In genomic region chr4:148163011-148163410, GRCh38 we compare ENCODE assay signal across 18 cellular contexts.
"Had no signal": no experiment of that assay in that cellular context is flagged by ENCODE, and none has a peak within 500 bp of the region (broad histone marks: within the 10 kb centered on the region; RNA-seq: fewer than 3 reads in every experiment).

No MANE protein-coding gene starts in this region.

- H3K27ac ChIP-seq: upper lobe of left lung had no signal

- H3K9me3 ChIP-seq: colonic mucosa, upper lobe of left lung had no signal

- H3K4me1 ChIP-seq: colonic mucosa had no signal

- H3K4me1 Mint-ChIP-seq: activated B cell treated with CpG ODN at 0.5 μM for 24 hours; activated CD4-positive, alpha-beta memory T cell treated with anti-CD3 and anti-CD28 coated beads, Interleukin-2, amount 10 ng/mL, durations not matched to agents 7 days and 5 days; activated CD8-positive, alpha-beta memory T cell treated with anti-CD3 and anti-CD28 coated beads, Interleukin-2, amount 10 ng/mL, durations not matched to agents 7 days and 5 days; central memory CD8-positive, alpha-beta T cell had no signal

- ATAC-seq: activated CD8-positive, alpha-beta memory T cell treated with anti-CD3 and anti-CD28 coated beads, Interleukin-2, amount 10 ng/mL, durations not matched to agents 7 days and 5 days; activated T-helper 17 cell treated with anti-CD3 and anti-CD28 coated beads, Interleukin-2, amount 50 U/mL, for 72 hours; esophagus mucosa; natural killer cell treated with Interleukin-12 subunit alpha and Interleukin-12 subunit beta and Interleukin-15 and Interleukin-18, amount 100 ng/mL, for 72 hours; stimulated activated naive CD8-positive, alpha-beta T cell treated with anti-CD3 and anti-CD28 coated beads, Interleukin-15, Interleukin-2, amounts not matched to agents 100 U/mL and 50 U/mL, for 24 hours had no signal

- H3K36me3 ChIP-seq: colonic mucosa, upper lobe of left lung had no signal

- H3K27me3 Mint-ChIP-seq: activated B cell treated with CpG ODN at 0.5 μM for 24 hours; activated CD4-positive, alpha-beta memory T cell treated with anti-CD3 and anti-CD28 coated beads, Interleukin-2, amount 10 ng/mL, durations not matched to agents 7 days and 5 days; activated CD8-positive, alpha-beta memory T cell treated with anti-CD3 and anti-CD28 coated beads, Interleukin-2, amount 10 ng/mL, durations not matched to agents 7 days and 5 days; activated naive CD8-positive, alpha-beta T cell treated with anti-CD3 and anti-CD28 coated beads for 36 hours; activated T-helper 17 cell treated with anti-CD3 and anti-CD28 coated beads, Interleukin-2, amount 50 U/mL, for 72 hours; central memory CD8-positive, alpha-beta T cell; natural killer cell treated with Interleukin-12 subunit alpha and Interleukin-12 subunit beta and Interleukin-15 and Interleukin-18, amount 100 ng/mL, for 72 hours had no signal

- H3K4me3 Mint-ChIP-seq: activated B cell treated with CpG ODN at 0.5 μM for 24 hours; activated CD4-positive, alpha-beta memory T cell treated with anti-CD3 and anti-CD28 coated beads, Interleukin-2, amount 10 ng/mL, durations not matched to agents 7 days and 5 days; activated CD8-positive, alpha-beta memory T cell treated with anti-CD3 and anti-CD28 coated beads, Interleukin-2, amount 10 ng/mL, durations not matched to agents 7 days and 5 days; activated naive CD8-positive, alpha-beta T cell treated with anti-CD3 and anti-CD28 coated beads for 36 hours; activated T-helper 17 cell treated with anti-CD3 and anti-CD28 coated beads, Interleukin-2, amount 50 U/mL, for 72 hours; brain; central memory CD8-positive, alpha-beta T cell; natural killer cell treated with Interleukin-12 subunit alpha and Interleukin-12 subunit beta and Interleukin-15 and Interleukin-18, amount 100 ng/mL, for 72 hours; T-helper 2 cell treated with Interferon-gamma antibody and Interleukin-4, amounts not matched to agents 5 μg/mL and 100 μg/mL, for 36 hours had no signal

- H3K9me3 Mint-ChIP-seq: activated B cell treated with CpG ODN at 0.5 μM for 24 hours; activated CD4-positive, alpha-beta memory T cell treated with anti-CD3 and anti-CD28 coated beads, Interleukin-2, amount 10 ng/mL, durations not matched to agents 7 days and 5 days; activated naive CD8-positive, alpha-beta T cell treated with anti-CD3 and anti-CD28 coated beads for 36 hours; activated T-helper 17 cell treated with anti-CD3 and anti-CD28 coated beads, Interleukin-2, amount 50 U/mL, for 72 hours; brain; central memory CD8-positive, alpha-beta T cell; natural killer cell treated with Interleukin-12 subunit alpha and Interleukin-12 subunit beta and Interleukin-15 and Interleukin-18, amount 100 ng/mL, for 72 hours; T-helper 2 cell treated with Interferon-gamma antibody and Interleukin-4, amounts not matched to agents 5 μg/mL and 100 μg/mL, for 36 hours had no signal

- H3K27me3 ChIP-seq: colonic mucosa, upper lobe of left lung had no signal

- H3K4me3 ChIP-seq: colonic mucosa, upper lobe of left lung had no signal

- DNase-seq: activated B cell treated with CpG ODN at 0.5 μM for 24 hours; activated CD4-positive, alpha-beta memory T cell treated with anti-CD3 and anti-CD28 coated beads, Interleukin-2, amount 10 ng/mL, durations not matched to agents 7 days and 5 days; activated CD4-positive, alpha-beta T cell treated with anti-CD3 and anti-CD28 coated beads for 4 hours; activated CD8-positive, alpha-beta memory T cell treated with anti-CD3 and anti-CD28 coated beads, Interleukin-2, amount 10 ng/mL, durations not matched to agents 7 days and 5 days; activated naive CD4-positive, alpha-beta T cell; activated naive CD8-positive, alpha-beta T cell treated with anti-CD3 and anti-CD28 coated beads for 36 hours; colonic mucosa; mesenchymal stem cell; stimulated activated CD4-positive, alpha-beta T cell treated with anti-CD3 and anti-CD28 coated beads, Interleukin-2, amount 100 ng/mL, for 24 hours; stimulated activated naive CD8-positive, alpha-beta T cell treated with anti-CD3 and anti-CD28 coated beads, Interleukin-15, Interleukin-2, amounts not matched to agents 100 U/mL and 50 U/mL, for 24 hours; SW 1271; upper lobe of left lung had no signal

- H3K36me3 Mint-ChIP-seq: activated CD8-positive, alpha-beta memory T cell treated with anti-CD3 and anti-CD28 coated beads, Interleukin-2, amount 10 ng/mL, durations not matched to agents 7 days and 5 days; brain; natural killer cell treated with Interleukin-12 subunit alpha and Interleukin-12 subunit beta and Interleukin-15 and Interleukin-18, amount 100 ng/mL, for 72 hours had no signal

- H3K27ac Mint-ChIP-seq: activated B cell treated with CpG ODN at 0.5 μM for 24 hours; activated CD4-positive, alpha-beta memory T cell treated with anti-CD3 and anti-CD28 coated beads, Interleukin-2, amount 10 ng/mL, durations not matched to agents 7 days and 5 days; activated CD8-positive, alpha-beta memory T cell treated with anti-CD3 and anti-CD28 coated beads, Interleukin-2, amount 10 ng/mL, durations not matched to agents 7 days and 5 days; activated naive CD8-positive, alpha-beta T cell treated with anti-CD3 and anti-CD28 coated beads for 36 hours; activated T-helper 17 cell treated with anti-CD3 and anti-CD28 coated beads, Interleukin-2, amount 50 U/mL, for 72 hours; brain; natural killer cell treated with Interleukin-12 subunit alpha and Interleukin-12 subunit beta and Interleukin-15 and Interleukin-18, amount 100 ng/mL, for 72 hours; T-helper 2 cell treated with Interferon-gamma antibody and Interleukin-4, amounts not matched to agents 5 μg/mL and 100 μg/mL, for 36 hours had no signal
